Comparison of ENCODE assay signal across 25 cellular contexts in the genomic region with DNA sequence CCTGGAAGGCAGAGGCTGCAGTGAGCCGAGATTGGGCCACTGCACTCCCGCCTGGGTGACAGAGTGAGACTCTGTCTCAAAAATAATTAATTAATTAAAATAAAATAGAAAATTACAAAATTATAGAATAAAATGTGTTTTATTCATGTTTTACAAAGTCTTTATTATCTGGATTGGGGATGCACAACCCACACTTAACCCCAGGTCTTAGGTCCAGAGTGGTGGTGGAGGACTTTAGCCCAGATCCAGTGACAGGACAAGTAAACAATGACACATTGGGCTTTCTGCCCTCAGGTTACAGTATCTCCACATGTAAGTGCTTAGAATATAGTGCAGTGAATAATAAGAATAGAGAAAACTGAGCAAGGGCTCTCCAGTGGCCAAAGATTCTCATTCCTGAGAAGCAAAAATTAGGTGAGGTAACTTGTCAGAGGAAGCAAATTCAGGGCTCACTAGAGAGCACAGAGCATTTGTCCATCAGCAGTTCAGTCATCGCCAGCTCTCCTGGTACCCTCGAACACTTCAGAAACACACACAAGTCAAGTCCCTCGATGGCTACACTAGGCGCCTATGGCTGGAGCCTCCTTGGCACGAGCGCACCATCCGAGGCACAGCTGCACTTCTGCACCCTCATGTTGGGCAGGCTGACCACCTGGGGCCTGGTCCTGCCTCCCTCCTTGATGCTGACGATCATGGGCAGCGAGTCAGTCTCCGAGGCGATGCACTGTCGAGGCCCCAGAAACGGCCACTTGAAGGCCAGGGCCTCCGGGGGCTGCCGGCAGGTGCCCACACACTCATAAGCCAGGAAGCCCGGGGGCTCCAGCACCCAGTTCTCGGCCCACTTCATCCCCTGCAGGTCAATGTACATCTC. TPM values are rescaled to one million over a fixed set of nuclear protein-coding genes. Genes with fewer than 3 reads are reported as not detected.
DNase-seq lines count a peak whose midpoint lies in the region; ATAC-seq, FAIRE-seq and TF ChIP-seq lines count a peak whose summit lies in the region.
"Had no signal": no experiment of that assay in that cellular context is flagged by ENCODE, and none has a peak within 500 bp of the region (broad histone marks: within the 10 kb centered on the region; RNA-seq: fewer than 3 reads in every experiment).

No MANE protein-coding gene starts in this region.

- H3K9ac ChIP-seq in H9 (ENCODE audit: extremely low read depth, insufficient read length, low read length): no peak overlapping the region
- H3K9ac ChIP-seq: parathyroid adenoma had no signal

- 92% methylated on average over 10 of the region's 19 CpGs for WGBS in A549 (ENCODE audit: missing lambda C conversion rate)
- no CpG with 5 or more reads among the region's 19 CpGs for WGBS in H9 (ENCODE audit: extremely low coverage, insufficient read length, low lambda C conversion rate)

- H3K4me3 ChIP-seq in A549 (no peak overlapping the region), bronchial epithelial cell (ENCODE audit: low read depth, low read length) (no peak overlapping the region)
- H3K4me3 ChIP-seq: sigmoid colon, upper lobe of right lung had no signal

- no peaks in the 10 kb centered on the region for H3K36me3 ChIP-seq in bronchial epithelial cell (ENCODE audit: control insufficient read depth, insufficient read depth, low read length)
- H3K36me3 ChIP-seq: sigmoid colon, upper lobe of right lung had no signal

- no peak overlapping the region for H2BK5ac ChIP-seq in H9 (ENCODE audit: insufficient read length, low read length)

- H3K9me3 ChIP-seq in A549 (no peaks in the 10 kb centered on the region), H9 (ENCODE audit: control insufficient read depth, low read depth, low read length) (no peaks in the 10 kb centered on the region)
- H3K9me3 ChIP-seq: Caco-2, sigmoid colon, upper lobe of right lung had no signal

- no peak for TF ChIP-seq EP300 in A549 (IDR thresholded peaks at IDR 0.05)

- H3K27ac ChIP-seq in A549 (no peak overlapping the region), H9 (ENCODE audit: insufficient read length, low read depth, low read length) (no peak overlapping the region)
- H3K27ac ChIP-seq: parathyroid adenoma, sigmoid colon, upper lobe of right lung had no signal

- H4K5ac ChIP-seq in H9 (ENCODE audit: insufficient read length, low read depth, low read length): no peak overlapping the region

- no peak overlapping the region for H2AK5ac ChIP-seq in H9 (ENCODE audit: insufficient read length, low read length)

- H2AFZ ChIP-seq in H9 (ENCODE audit: low read length): no peak overlapping the region
- H2AFZ ChIP-seq: parathyroid adenoma had no signal

- H4K91ac ChIP-seq in H9 (ENCODE audit: insufficient read length, low read depth, low read length): no peak overlapping the region

- H3K23ac ChIP-seq in H9 (ENCODE audit: insufficient read length, low read depth, low read length): no peak overlapping the region

- FAIRE-seq in A549 (lab: Jason Lieb, UNC) (no peak), bronchial epithelial cell (lab: Jason Lieb, UNC) (no peak)

- peaks cover 46% of the 10 kb centered on the region in 2 experiments for H3K4me1 Mint-ChIP-seq in H9

- H3K79me2 ChIP-seq in H9 (ENCODE audit: insufficient read depth, low read length): peaks cover 2% of the 10 kb centered on the region; the same call in 1 of the 2 replicates
- H3K79me2 ChIP-seq: parathyroid adenoma had no signal

- CTCF ChIA-PET in A549 (lab: Yijun Ruan, JAX): interaction anchor here (2.4 to 19.4 kb wide), 2 partner anchors 20 to 412 kb away, joined by 6 to 207 read pairs; no protein-coding TSS in a partner anchor

- peaks cover 0 to 13% (median 0%) of the 10 kb centered on the region in 3 experiments; a peak in 5 of 7 replicates for H3K36me3 Mint-ChIP-seq in H9 (ENCODE audit: insufficient read depth in 1 of 3, low read depth in 3 of 3)
- H3K36me3 Mint-ChIP-seq: activated naive CD8-positive, alpha-beta T cell treated with anti-CD3 and anti-CD28 coated beads, Interleukin-2, amount 10 ng/mL, durations not matched to agents 7 days and 5 days; memory B cell had no signal

- H3K18ac ChIP-seq in H9 (ENCODE audit: insufficient read length, low read depth, low read length): no peak overlapping the region

- no peak overlapping the region for H3T11ph ChIP-seq in H9 (ENCODE audit: low read length)

- ATAC-seq in A549: no peak
- no peak for ATAC-seq in GM21367 (IDR thresholded peaks at IDR 0.05; ENCODE audit: unreplicated experiment)
- ATAC-seq: HCT116; naive thymus-derived CD4-positive, alpha-beta T cell; upper lobe of right lung had no signal

- H3K79me1 ChIP-seq in H9 (ENCODE audit: insufficient read depth, low read depth, low read length, poor library complexity, severe bottlenecking): no peaks in the 10 kb centered on the region

- no peak overlapping the region for H3K4ac ChIP-seq in H9 (ENCODE audit: low read depth, low read length)

- H2BK120ac ChIP-seq in H9 (ENCODE audit: low read depth, low read length, poor library complexity, severe bottlenecking): no peak overlapping the region

- H2BK12ac ChIP-seq in H9 (ENCODE audit: insufficient read length, low read depth, low read length): no peak overlapping the region

- H3K27me3 ChIP-seq in H9 (ENCODE audit: insufficient read depth, low read length) (no peaks in the 10 kb centered on the region), bronchial epithelial cell (ENCODE audit: control insufficient read depth, insufficient read depth, low read length) (peaks cover 5% of the 10 kb centered on the region)
- H3K27me3 ChIP-seq: sigmoid colon, upper lobe of right lung had no signal

- H2BK20ac ChIP-seq in H9 (ENCODE audit: low read depth, low read length, poor library complexity, severe bottlenecking): no peak overlapping the region

- POLR2A ChIA-PET in A549 (lab: Yijun Ruan, JAX): no interaction called here

- H4K20me1 ChIP-seq in H9 (ENCODE audit: control insufficient read depth, insufficient read depth, insufficient read length): no peaks in the 10 kb centered on the region

- H3K14ac ChIP-seq in H9 (ENCODE audit: insufficient read depth, low read length): no peak overlapping the region

- peaks cover 4% of the 10 kb centered on the region for H3K27me3 Mint-ChIP-seq in H9 (ENCODE audit: low read depth)
- H3K27me3 Mint-ChIP-seq: memory B cell had no signal

- no peak for TF ChIP-seq POLR2A in A549 (IDR thresholded peaks at IDR 0.05; ENCODE audit: low read length)

- H3K23me2 ChIP-seq in H9 (ENCODE audit: insufficient read length, low read depth, low read length, poor library complexity, severe bottlenecking): peaks cover 15% of the 10 kb centered on the region

- no peak overlapping the region for H3K56ac ChIP-seq in H9 (ENCODE audit: insufficient read length, low read depth, low read length)

- no peak for DNase-seq in A549 (ENCODE audit: low read depth in 1 of 2, low spot score in 1 of 2)
- DNase-seq in H9: no peak
- peak; percentile 43 for DNase-seq in bronchial epithelial cell (ENCODE audit: low read depth)
- peak; percentile 48 for DNase-seq in mucosa of gallbladder (ENCODE audit: low spot score)
- no peak for DNase-seq in NCI-H1092 (lab: John Stamatoyannopoulos, UW)
- DNase-seq in hypothalamus (lab: John Stamatoyannopoulos, UW): no peak
- DNase-seq in central memory CD4-positive, alpha-beta T cell: no peak
- DNase-seq: activated CD8-positive, alpha-beta memory T cell treated with anti-CD3 and anti-CD28 coated beads, Interleukin-2, amount 50 U/mL, for 4 hours; activated naive CD8-positive, alpha-beta T cell treated with anti-CD3 and anti-CD28 coated beads, Interleukin-2, amount 10 ng/mL, durations not matched to agents 7 days and 5 days; Caco-2; kidney glomerular epithelial cell; naive thymus-derived CD4-positive, alpha-beta T cell; NCI-H1417 treated with DMSO at 0.1 percent for 48 hours; NCI-H2107; NCI-H69; sigmoid colon; T-helper 9 cell; upper lobe of right lung had no signal

- H4K8ac ChIP-seq in H9 (replicated peaks; ENCODE audit: insufficient read length, low read depth, low read length): no peak overlapping the region

- H3K4me2 ChIP-seq in A549 (peak overlapping the region; percentile 28; the same call in 2 of the 3 replicates), H9 (ENCODE audit: insufficient read depth, insufficient read length, low read length) (no peak overlapping the region)

- H3K4me1 ChIP-seq in A549 (peaks cover 51% of the 10 kb centered on the region), H9 (ENCODE audit: insufficient read depth, low read length) (peaks cover 5% of the 10 kb centered on the region; the same call in 1 of the 2 replicates)
- H3K4me1 ChIP-seq: parathyroid adenoma had no signal

- peak overlapping the region; percentile 44 to 60; a peak in 4 of 5 replicates for H3K4me3 Mint-ChIP-seq in H9
- H3K4me3 Mint-ChIP-seq: activated naive CD8-positive, alpha-beta T cell treated with anti-CD3 and anti-CD28 coated beads, Interleukin-2, amount 10 ng/mL, durations not matched to agents 7 days and 5 days; memory B cell; naive thymus-derived CD4-positive, alpha-beta T cell had no signal

- TF ChIP-seq CTCF in A549 (IDR thresholded peaks at IDR 0.05): no peak
- TF ChIP-seq CTCF in H9 (conservative IDR thresholded peaks at IDR 0.05): no peak
- no peak for TF ChIP-seq CTCF in bronchial epithelial cell (IDR thresholded peaks at IDR 0.05; ENCODE audit: insufficient read depth, low read length, severe bottlenecking)

- no peaks in the 10 kb centered on the region for H3K9me3 Mint-ChIP-seq in H9
- H3K9me3 Mint-ChIP-seq: activated naive CD8-positive, alpha-beta T cell treated with anti-CD3 and anti-CD28 coated beads, Interleukin-2, amount 10 ng/mL, durations not matched to agents 7 days and 5 days; activated T-helper 2 cell treated with anti-CD3 and anti-CD28 coated beads, Interferon-gamma antibody, Interleukin-2, Interleukin-4, amounts not matched to agents 10 μg/mL and 5 μg/mL and 100 μg/mL, durations not matched to agents 14 hours and 24 hours and 36 hours; memory B cell had no signal

- no peak for TF ChIP-seq RAD21 in A549 (conservative IDR thresholded peaks at IDR 0.05 in 1 of 2, IDR thresholded peaks at IDR 0.05 in 1 of 2)

- H2BK15ac ChIP-seq in H9 (ENCODE audit: low read depth, low read length): no peak overlapping the region

- peak overlapping the region in 1 of 3 experiments; percentile 60; a peak in 1 of 7 replicates for H3K27ac Mint-ChIP-seq in H9
- H3K27ac Mint-ChIP-seq: activated naive CD8-positive, alpha-beta T cell treated with anti-CD3 and anti-CD28 coated beads, Interleukin-2, amount 10 ng/mL, durations not matched to agents 7 days and 5 days; activated T-helper 2 cell treated with anti-CD3 and anti-CD28 coated beads, Interferon-gamma antibody, Interleukin-2, Interleukin-4, amounts not matched to agents 10 μg/mL and 5 μg/mL and 100 μg/mL, durations not matched to agents 14 hours and 24 hours and 36 hours; memory B cell had no signal

RNA-seq across cellular contexts. Expression of a gene that starts 2.6 kb away (rescaled TPM):
- 0.93 and 1.00 TPM in 2 replicates for polyA plus RNA-seq in A549 (2011; rRNA removed)
- 0.30 and 0.34 TPM in 2 replicates for polyA plus RNA-seq in A549 (2012; cell fraction: cytosol; rRNA removed)
- polyA plus RNA-seq in A549 (2012; cell fraction: nucleus; rRNA removed): 0.61 and 0.64 TPM in 2 replicates
- polyA plus RNA-seq in A549 (2017; fragmentation: RNase III; extraction: RNeasy Plus Mini Kit Qiagen cat#74134 plus additional on column Dnase treatment): 0.10 to 0.32 TPM (median 0.24 TPM) in 3 replicates
- 0.29 TPM in 1 of 2 replicates, not detected in the other for polyA minus RNA-seq in A549 (2011; rRNA and poly(A)+ RNA removed)
- total RNA-seq in H9 (2021): 102 and 107 TPM in 2 replicates
- not detected in 2 replicates for total RNA-seq in bronchial epithelial cell
- total RNA-seq in mucosa of gallbladder: 1.5 TPM
- total RNA-seq: activated T-helper 2 cell treated with anti-CD3 and anti-CD28 coated beads, Interferon-gamma antibody, Interleukin-2, Interleukin-4, amounts not matched to agents 10 μg/mL and 5 μg/mL and 100 μg/mL, durations not matched to agents 14 hours and 24 hours and 36 hours; Caco-2; fibroblast of lung; sigmoid colon had no signal
- polyA plus RNA-seq: fibroblast of lung; naive thymus-derived CD4-positive, alpha-beta T cell had no signal

RNA-seq across cellular contexts. Expression of a gene that starts 4.2 kb away (rescaled TPM):
- polyA plus RNA-seq in A549 (2011; rRNA removed) (9.5 and 12.4 TPM in 2 replicates), A549 (2017; fragmentation: RNase III; extraction: RNeasy Plus Mini Kit Qiagen cat#74134 plus additional on column Dnase treatment) (6.9 to 7.5 TPM (median 7.4 TPM) in 3 replicates)
- 6.0 and 7.3 TPM in 2 replicates for polyA plus RNA-seq in A549 (2012; cell fraction: cytosol; rRNA removed)
- polyA plus RNA-seq in A549 (2012; cell fraction: nucleus; rRNA removed): 45.6 and 50.6 TPM in 2 replicates
- polyA minus RNA-seq in A549 (2011; rRNA and poly(A)+ RNA removed): 16.4 and 25.5 TPM in 2 replicates
- total RNA-seq in H9 (2021) (75.7 and 80.7 TPM in 2 replicates), bronchial epithelial cell (4.7 and 7.9 TPM in 2 replicates), mucosa of gallbladder (153 TPM)

RNA-seq across cellular contexts. Expression of a gene that starts 37.7 kb away (rescaled TPM):
- 45.4 and 45.8 TPM in 2 replicates for polyA plus RNA-seq in A549 (2011; rRNA removed)
- 74.5 and 87.9 TPM in 2 replicates for polyA plus RNA-seq in A549 (2012; cell fraction: cytosol; rRNA removed)
- 120 and 161 TPM in 2 replicates for polyA plus RNA-seq in A549 (2012; cell fraction: nucleus; rRNA removed)
- polyA plus RNA-seq in A549 (2017; fragmentation: RNase III; extraction: RNeasy Plus Mini Kit Qiagen cat#74134 plus additional on column Dnase treatment): 48.1 to 56.3 TPM (median 50.5 TPM) in 3 replicates
- polyA minus RNA-seq in A549 (2011; rRNA and poly(A)+ RNA removed): 48.0 and 55.9 TPM in 2 replicates
- total RNA-seq in H9 (2021): 104 TPM in 2 replicates
- 19.5 and 35.3 TPM in 2 replicates for total RNA-seq in bronchial epithelial cell
- total RNA-seq in mucosa of gallbladder: 71.8 TPM

RNA-seq across cellular contexts. Expression of a gene that starts 54.6 kb away (rescaled TPM):
- polyA plus RNA-seq in A549 (2011; rRNA removed) (0.08 TPM in 1 of 2 replicates, not detected in the other), A549 (2017; fragmentation: RNase III; extraction: RNeasy Plus Mini Kit Qiagen cat#74134 plus additional on column Dnase treatment) (not detected in 3 replicates)
- polyA plus RNA-seq in A549 (2012; cell fraction: cytosol; rRNA removed): 0.04 and 0.07 TPM in 2 replicates
- 0.05 TPM in 1 of 2 replicates, not detected in the other for polyA plus RNA-seq in A549 (2012; cell fraction: nucleus; rRNA removed)
- polyA minus RNA-seq in A549 (2011; rRNA and poly(A)+ RNA removed): not detected in 2 replicates
- total RNA-seq in H9 (2021) (16.3 and 16.9 TPM in 2 replicates), bronchial epithelial cell (not detected in 2 replicates), mucosa of gallbladder (0.23 TPM)
- total RNA-seq: activated naive CD8-positive, alpha-beta T cell treated with anti-CD3 and anti-CD28 coated beads, Interleukin-2, amount 10 ng/mL, durations not matched to agents 7 days and 5 days; activated T-helper 2 cell treated with anti-CD3 and anti-CD28 coated beads, Interferon-gamma antibody, Interleukin-2, Interleukin-4, amounts not matched to agents 10 μg/mL and 5 μg/mL and 100 μg/mL, durations not matched to agents 14 hours and 24 hours and 36 hours; Caco-2; fibroblast of lung; naive thymus-derived CD4-positive, alpha-beta T cell had no signal
- polyA plus RNA-seq: BJ, fibroblast of lung had no signal

Comparison
In these comparisons a context has a peak if more than half of its experiments do, and no peak if none do; other contexts are left out.
1. DNase-seq: peak in bronchial epithelial cell (single experiment) and mucosa of gallbladder (single experiment); none in A549 (0 of 2), H9 (single experiment), NCI-H1092 (single experiment), hypothalamus (0 of 51) and central memory CD4-positive, alpha-beta T cell (single experiment).
2. RNA of a gene that starts 2.6 kb away (total RNA-seq): 102 to 107 TPM in H9; 1.5 TPM in mucosa of gallbladder (single experiment) and not detected in bronchial epithelial cell; every median in the first group is over 10 times any median in the second.